Comparison of ENCODE assay signal across 26 cellular contexts in genomic region chr11:45942381-45942780, GRCh38. TPM values are rescaled to one million over a fixed set of nuclear protein-coding genes. Genes with fewer than 3 reads are reported as not detected.
DNase-seq lines count a peak whose midpoint lies in the region; ATAC-seq and TF ChIP-seq lines count a peak whose summit lies in the region.
"Had no signal": no experiment of that assay in that cellular context is flagged by ENCODE, and none has a peak within 500 bp of the region (broad histone marks: within the 10 kb centered on the region; RNA-seq: fewer than 3 reads in every experiment).

No MANE protein-coding gene starts in this region.

- no peaks in the 10 kb centered on the region for H3K79me2 ChIP-seq in OCI-LY3 (ENCODE audit: low read length)

- DNase-seq in kidney tubule cell (ENCODE audit: low spot score) (peak; percentile 77), HK-2 (ENCODE audit: unreplicated experiment) (no peak), DMS79 treated with DMSO at 0.1 percent for 48 hours (lab: John Stamatoyannopoulos, UW) (no peak), sigmoid colon (no peak)
- DNase-seq in stimulated activated effector memory CD8-positive, alpha-beta T cell treated with anti-CD3 and anti-CD28 coated beads, Interleukin-12 subunit alpha, Interleukin-12 subunit beta, amount 100 ng/mL, for 72 hours (ENCODE audit: low spot score in 2 of 2): no peak
- DNase-seq: BE2C; Calu3; DMS153; H7; MV-4-11; NCI-H1105 treated with DMSO at 0.1 percent for 48 hours; NCI-H146; NCI-H1930; NCI-H446; NCI-H526; NCI-H82; NK-92 treated with Interleukin-12 subunit alpha and Interleukin-12 subunit beta, amount 100 ng/mL, for 24 hours; Peyer's patch; SIG-M5; SK-N-SH had no signal

- H3K27ac ChIP-seq in OCI-LY3 (ENCODE audit: low read length) (peak overlapping the region; percentile 67; the same call in 1 of the 2 replicates), sigmoid colon (no peak overlapping the region)
- H3K27ac ChIP-seq: Peyer's patch had no signal

- H3K4me1 ChIP-seq in OCI-LY3 (ENCODE audit: low read length): peaks cover 50% of the 10 kb centered on the region
- no peaks in the 10 kb centered on the region for H3K4me1 ChIP-seq in sigmoid colon
- H3K4me1 ChIP-seq: BE2C, Peyer's patch had no signal

- TF ChIP-seq POLR2A in sigmoid colon (IDR thresholded peaks at IDR 0.05): no peak

- ATAC-seq in activated T-helper 17 cell treated with anti-CD3 and anti-CD28 coated beads, Interleukin-2, amount 50 U/mL, for 72 hours (replicated peaks): no peak
- no peak for ATAC-seq in stimulated activated effector memory CD8-positive, alpha-beta T cell treated with anti-CD3 and anti-CD28 coated beads, Interleukin-12 subunit alpha, Interleukin-12 subunit beta, amount 100 ng/mL, for 72 hours
- no peak for ATAC-seq in GM19397 (IDR thresholded peaks at IDR 0.05; ENCODE audit: unreplicated experiment)
- ATAC-seq: K562 had no signal

- H2AFZ ChIP-seq in OCI-LY3 (ENCODE audit: low read depth, low read length): no peak overlapping the region

- H3K4me3 ChIP-seq in OCI-LY3 (ENCODE audit: low read length): no peak overlapping the region
- no peak overlapping the region for H3K4me3 ChIP-seq in sigmoid colon
- H3K4me3 ChIP-seq: K562, Peyer's patch had no signal

- H3K36me3 ChIP-seq in OCI-LY3 (replicated peaks; ENCODE audit: low read depth, low read length) (peaks cover 12% of the 10 kb centered on the region), sigmoid colon (peaks cover 16 to 66% (median 21%) of the 10 kb centered on the region in 4 donors)

- H3K4me1 Mint-ChIP-seq in activated T-helper 17 cell treated with anti-CD3 and anti-CD28 coated beads, Interleukin-2, amount 50 U/mL, for 72 hours: peaks cover 6% of the 10 kb centered on the region
- H3K4me1 Mint-ChIP-seq in stimulated activated effector memory CD8-positive, alpha-beta T cell treated with anti-CD3 and anti-CD28 coated beads, Interleukin-12 subunit alpha, Interleukin-12 subunit beta, amount 100 ng/mL, for 72 hours: no peaks in the 10 kb centered on the region
- H3K4me1 Mint-ChIP-seq: CD14-positive monocyte had no signal

- H3K9ac ChIP-seq in OCI-LY3 (ENCODE audit: low read length): no peak overlapping the region
- H3K9ac ChIP-seq: SK-N-SH had no signal

- H3K27me3 ChIP-seq in OCI-LY3 (ENCODE audit: low read depth, low read length) (no peaks in the 10 kb centered on the region), sigmoid colon (no peaks in the 10 kb centered on the region)
- H3K27me3 ChIP-seq: BE2C, Peyer's patch had no signal

- peaks cover 90% of the 10 kb centered on the region for H3K36me3 Mint-ChIP-seq in activated T-helper 17 cell treated with anti-CD3 and anti-CD28 coated beads, Interleukin-2, amount 50 U/mL, for 72 hours (ENCODE audit: low read depth)
- H3K36me3 Mint-ChIP-seq in stimulated activated effector memory CD8-positive, alpha-beta T cell treated with anti-CD3 and anti-CD28 coated beads, Interleukin-12 subunit alpha, Interleukin-12 subunit beta, amount 100 ng/mL, for 72 hours: peaks cover 76% of the 10 kb centered on the region

- no peak overlapping the region for H3K4me3 Mint-ChIP-seq in activated T-helper 17 cell treated with anti-CD3 and anti-CD28 coated beads, Interleukin-2, amount 50 U/mL, for 72 hours
- no peak overlapping the region for H3K4me3 Mint-ChIP-seq in stimulated activated effector memory CD8-positive, alpha-beta T cell treated with anti-CD3 and anti-CD28 coated beads, Interleukin-12 subunit alpha, Interleukin-12 subunit beta, amount 100 ng/mL, for 72 hours
- H3K4me3 Mint-ChIP-seq: CD14-positive monocyte had no signal

- 0 out of 2 replicates have a peak overlapping the region, but pooled peaks have one; percentile 56 for H3K4me2 ChIP-seq in OCI-LY3 (ENCODE audit: low read length)
- H3K4me2 ChIP-seq: SK-N-SH had no signal

- intact Hi-C loops in sigmoid colon (cut with DNase I): no loop called here

- peak overlapping the region; percentile 73 for H3K27ac Mint-ChIP-seq in activated T-helper 17 cell treated with anti-CD3 and anti-CD28 coated beads, Interleukin-2, amount 50 U/mL, for 72 hours
- H3K27ac Mint-ChIP-seq in stimulated activated effector memory CD8-positive, alpha-beta T cell treated with anti-CD3 and anti-CD28 coated beads, Interleukin-12 subunit alpha, Interleukin-12 subunit beta, amount 100 ng/mL, for 72 hours: peak overlapping the region; percentile 35

- H3K9me3 ChIP-seq in OCI-LY3 (ENCODE audit: insufficient read depth, low read length) (no peaks in the 10 kb centered on the region), sigmoid colon (no peaks in the 10 kb centered on the region)
- H3K9me3 ChIP-seq: BE2C, Peyer's patch, SK-N-SH had no signal

- TF ChIP-seq CTCF in OCI-LY3 (IDR thresholded peaks at IDR 0.05; ENCODE audit: low read depth, low read length) (no peak), sigmoid colon (IDR thresholded peaks at IDR 0.05) (no peak)

- 95 to 97% methylated on average over 4 of the region's 4 CpGs for WGBS in sigmoid colon, 2 donors

- H4K20me1 ChIP-seq in OCI-LY3 (ENCODE audit: insufficient read depth, low read length): no peaks in the 10 kb centered on the region

- no peaks in the 10 kb centered on the region for H3K27me3 Mint-ChIP-seq in activated T-helper 17 cell treated with anti-CD3 and anti-CD28 coated beads, Interleukin-2, amount 50 U/mL, for 72 hours

- TF ChIP-seq EP300 in sigmoid colon (IDR thresholded peaks at IDR 0.05): no peak

- no peaks in the 10 kb centered on the region for H3K9me3 Mint-ChIP-seq in activated T-helper 17 cell treated with anti-CD3 and anti-CD28 coated beads, Interleukin-2, amount 50 U/mL, for 72 hours
- no peaks in the 10 kb centered on the region for H3K9me3 Mint-ChIP-seq in stimulated activated effector memory CD8-positive, alpha-beta T cell treated with anti-CD3 and anti-CD28 coated beads, Interleukin-12 subunit alpha, Interleukin-12 subunit beta, amount 100 ng/mL, for 72 hours
- H3K9me3 Mint-ChIP-seq: CD14-positive monocyte had no signal

RNA-seq across cellular contexts. Expression of gene LARGE2, which starts 19.9 kb away (rescaled TPM):
- total RNA-seq in activated T-helper 17 cell treated with anti-CD3 and anti-CD28 coated beads, Interleukin-2, amount 50 U/mL, for 72 hours: 1 to 10 TPM in 1 of 2 donors, under 1 TPM in 1; 0.80 to 1.8 TPM
- not detected for total RNA-seq in sigmoid colon
- 10 to 100 TPM in 1 of 3 donors, under 1 TPM in 1, not detected in 1; 0.46 to 13.6 TPM for polyA plus RNA-seq in sigmoid colon
- total RNA-seq: LHCN-M2 had no signal
- polyA plus RNA-seq: CD14-positive monocyte had no signal

RNA-seq across cellular contexts. Expression of gene PEX16, which starts 24.7 kb away (rescaled TPM):
- total RNA-seq in activated T-helper 17 cell treated with anti-CD3 and anti-CD28 coated beads, Interleukin-2, amount 50 U/mL, for 72 hours: 10 to 100 TPM; 27.9 to 45.4 TPM
- total RNA-seq in sigmoid colon: 10 to 100 TPM; 13.8 to 28.2 (median 21.6) TPM
- 10 to 100 TPM; 30.3 to 46.3 (median 37.8) TPM for polyA plus RNA-seq in sigmoid colon

RNA-seq across cellular contexts. Expression of gene FREY1, which starts 35.3 kb away (rescaled TPM):
- total RNA-seq in activated T-helper 17 cell treated with anti-CD3 and anti-CD28 coated beads, Interleukin-2, amount 50 U/mL, for 72 hours: 1 to 10 TPM; 1.8 to 2.7 TPM
- total RNA-seq in sigmoid colon: 1 to 10 TPM in 2 of 4 donors, not detected in 2; 2.2 to 3.5 TPM
- polyA plus RNA-seq in sigmoid colon: under 1 TPM in 1 of 3 donors, not detected in 2; 0.64 TPM
- polyA plus RNA-seq: CD14-positive monocyte had no signal

RNA-seq across cellular contexts. Expression of gene MAPK8IP1, which starts 56.9 kb away (rescaled TPM):
- under 1 TPM; 0.65 to 0.93 TPM for total RNA-seq in activated T-helper 17 cell treated with anti-CD3 and anti-CD28 coated beads, Interleukin-2, amount 50 U/mL, for 72 hours
- 10 to 100 TPM in 2 of 4 donors, 1 to 10 TPM in 2; 4.9 to 15.5 (median 8.8) TPM for total RNA-seq in sigmoid colon
- 1 to 10 TPM; 1.2 to 4.2 (median 1.8) TPM for polyA plus RNA-seq in sigmoid colon
- polyA plus RNA-seq: CD14-positive monocyte had no signal
